Comparison of ENCODE assay signal across 18 cellular contexts in genomic region chr12:20653871-20654270, GRCh38. TPM values are rescaled to one million over a fixed set of nuclear protein-coding genes. Genes with fewer than 3 reads are reported as not detected.
DNase-seq lines count a peak whose midpoint lies in the region; ATAC-seq, FAIRE-seq and TF ChIP-seq lines count a peak whose summit lies in the region.
"Had no signal": no experiment of that assay in that cellular context is flagged by ENCODE, and none has a peak within 500 bp of the region (broad histone marks: within the 10 kb centered on the region; RNA-seq: fewer than 3 reads in every experiment).

No MANE protein-coding gene starts in this region.

- peaks cover 23% of the 10 kb centered on the region for H3K4me1 Mint-ChIP-seq in neural progenitor cell
- H3K4me1 Mint-ChIP-seq: CD8-positive, alpha-beta memory T cell had no signal

- H3K27ac ChIP-seq in neural progenitor cell (no peak overlapping the region), upper lobe of right lung (no peak overlapping the region)
- H3K27ac ChIP-seq: 22Rv1, BLaER1 had no signal

- ATAC-seq in Right ventricle myocardium superior (ENCODE audit: poor library complexity) (peak; percentile 31), Right ventricle myocardium inferior (no peak), GM18502 (IDR thresholded peaks at IDR 0.05; ENCODE audit: poor library complexity, unreplicated experiment) (no peak), upper lobe of right lung (no peak)
- ATAC-seq: GM12878, GM23338 had no signal

- no peaks in the 10 kb centered on the region for H3K27me3 ChIP-seq in neural progenitor cell
- no peaks in the 10 kb centered on the region for H3K27me3 ChIP-seq in upper lobe of right lung
- H3K27me3 ChIP-seq: BLaER1 had no signal

- H3K36me3 Mint-ChIP-seq in neural progenitor cell, result peaks cover 9% of the 10 kb centered on the region
- H3K36me3 Mint-ChIP-seq: CD8-positive, alpha-beta memory T cell had no signal

- intact Hi-C loops in Right ventricle myocardium superior (cut with DNase I) (no loop called here), Right ventricle myocardium inferior (cut with DNase I) (no loop called here), upper lobe of right lung (cut with DNase I) (no loop called here)

- H3F3A ChIP-seq in neural progenitor cell (ENCODE audit: low read depth), result peaks cover 17% of the 10 kb centered on the region

- no peak overlapping the region for H3K4me3 Mint-ChIP-seq in neural progenitor cell
- H3K4me3 Mint-ChIP-seq: CD8-positive, alpha-beta memory T cell; GM23338 had no signal

- no peak overlapping the region for H3K4me2 ChIP-seq in neural progenitor cell
- H3K4me2 ChIP-seq: BLaER1, GM23338 had no signal

- peaks cover 27% of the 10 kb centered on the region for H3K4me1 ChIP-seq in neural progenitor cell
- no peaks in the 10 kb centered on the region for H3K4me1 ChIP-seq in upper lobe of right lung
- H3K4me1 ChIP-seq: BLaER1, Caco-2 had no signal

- H3K27me3 Mint-ChIP-seq in neural progenitor cell (ENCODE audit: insufficient read depth, low read depth), result peaks cover 2% of the 10 kb centered on the region
- H3K27me3 Mint-ChIP-seq: CD8-positive, alpha-beta memory T cell had no signal

- no peaks in the 10 kb centered on the region for H4K20me1 ChIP-seq in neural progenitor cell (ENCODE audit: low read depth)
- H4K20me1 ChIP-seq: BLaER1 had no signal

- H3K79me2 ChIP-seq in neural progenitor cell (ENCODE audit: low read depth), result no peaks in the 10 kb centered on the region

- no peak overlapping the region for H3K9ac ChIP-seq in neural progenitor cell
- H3K9ac ChIP-seq: BLaER1 had no signal

- DNase-seq in Right ventricle myocardium superior, result no peak
- no peak for DNase-seq in Right ventricle myocardium inferior (ENCODE audit: missing footprints)
- DNase-seq in amniotic epithelial cell (ENCODE audit: low read depth), result peak; percentile 9
- peak; percentile 12 for DNase-seq in kidney tubule cell (ENCODE audit: low spot score)
- peak; percentile 7 for DNase-seq in urothelium cell line (ENCODE audit: low spot score)
- no peak for DNase-seq in neural progenitor cell (ENCODE audit: low spot score)
- no peak for DNase-seq in upper lobe of right lung
- DNase-seq: Caco-2; CD8-positive, alpha-beta memory T cell; DND-41; H7 had no signal

- no peak overlapping the region for H2AFZ ChIP-seq in neural progenitor cell (replicated peaks)
- H2AFZ ChIP-seq: GM23338 had no signal

- no peak for FAIRE-seq in urothelium cell line (lab: Jason Lieb, UNC)
- FAIRE-seq: GM12878 had no signal

- H3K9me3 ChIP-seq in neural progenitor cell (ENCODE audit: low read depth) (no peaks in the 10 kb centered on the region), upper lobe of right lung (no peaks in the 10 kb centered on the region)
- H3K9me3 ChIP-seq: BLaER1, Caco-2 had no signal

- H3K27ac Mint-ChIP-seq in neural progenitor cell, result no peak overlapping the region
- H3K27ac Mint-ChIP-seq: CD8-positive, alpha-beta memory T cell; GM23338 had no signal

- H3K36me3 ChIP-seq in neural progenitor cell, result peaks cover 3% of the 10 kb centered on the region
- no peaks in the 10 kb centered on the region for H3K36me3 ChIP-seq in upper lobe of right lung
- H3K36me3 ChIP-seq: BLaER1 had no signal

- peaks cover 5% of the 10 kb centered on the region for H3K9me3 Mint-ChIP-seq in neural progenitor cell
- H3K9me3 Mint-ChIP-seq: GM23338 had no signal

- H3K4me3 ChIP-seq in neural progenitor cell, result no peak overlapping the region
- H3K4me3 ChIP-seq in upper lobe of right lung, result no peak overlapping the region
- H3K4me3 ChIP-seq: BLaER1, GM12878, GM23338 had no signal

- TF ChIP-seq CTCF in neural progenitor cell (IDR thresholded peaks at IDR 0.05), result no peak
- TF ChIP-seq CTCF in upper lobe of right lung (IDR thresholded peaks at IDR 0.05), result no peak

RNA-seq across cellular contexts. Expression of gene SLCO1C1, which starts 41.3 kb away (rescaled TPM):
- total RNA-seq in Right ventricle myocardium superior (0.94 TPM), Right ventricle myocardium inferior (1.2 TPM), neural progenitor cell (ENCODE audit: low replicate concordance) (not detected in 2 replicates), upper lobe of right lung (0.96 TPM)
- total RNA-seq: Caco-2; CD8-positive, alpha-beta memory T cell; G401; H7; HT-29 had no signal

Comparison
In these comparisons a context has a peak if more than half of its experiments do, and no peak if none do; other contexts are left out.
1. DNase-seq: peak in amniotic epithelial cell (single experiment), kidney tubule cell (single experiment) and urothelium cell line (single experiment); none in Right ventricle myocardium superior (single experiment), Right ventricle myocardium inferior (single experiment), neural progenitor cell (single experiment) and upper lobe of right lung (single experiment).